15 cellular contexts compared by ENCODE assay signal in genomic region chr22:43206515-43207161, GRCh38. TPM values are rescaled to one million over a fixed set of nuclear protein-coding genes. Genes with fewer than 3 reads are reported as not detected.
A peak's percentile ranks its signal among the peaks of the same experiment; 100 is the strongest.
DNase-seq lines count a peak whose midpoint lies in the region; ATAC-seq, FAIRE-seq and TF ChIP-seq lines count a peak whose summit lies in the region.
"Had no signal": no experiment of that assay in that cellular context is flagged by ENCODE, and none has a peak within 500 bp of the region (broad histone marks: within the 10 kb centered on the region; RNA-seq: fewer than 3 reads in every experiment).

No MANE protein-coding gene starts in this region.

- POLR2A ChIA-PET in activated CD4-positive, alpha-beta T cell treated with anti-CD3 and anti-CD28 coated beads for 36 hours (lab: Charles Lee): no interaction called here

- H3K27me3 ChIP-seq in CD4-positive, CD25-positive, alpha-beta regulatory T cell (ENCODE audit: control insufficient read depth, insufficient read depth, low read length): no peaks in the 10 kb centered on the region
- no peaks in the 10 kb centered on the region for H3K27me3 ChIP-seq in H7 (ENCODE audit: control insufficient read depth, insufficient read depth, low read length)

- TF ChIP-seq CTCF in kidney (IDR thresholded peaks at IDR 0.05; ENCODE audit: borderline replicate concordance, extremely low read depth, insufficient read depth): no peak

- H3K9ac ChIP-seq in kidney (ENCODE audit: low read length in 2 of 2): no peak overlapping the region

- peak; percentile 7 for DNase-seq in activated CD4-positive, alpha-beta T cell treated with anti-CD3 and anti-CD28 coated beads for 36 hours
- DNase-seq in activated CD4-positive, alpha-beta T cell treated with anti-CD3 and anti-CD28 coated beads, Interleukin-2, amount 50 U/mL, for 48 hours: no peak
- no peak for DNase-seq in CD4-positive, CD25-positive, alpha-beta regulatory T cell
- DNase-seq in T-helper 17 cell: no peak
- peak; percentile 51 for DNase-seq in kidney
- DNase-seq in DMS 273 treated with DMSO at 0.1 percent for 48 hours (lab: John Stamatoyannopoulos, UW): no peak
- no peak for DNase-seq in ecto neural progenitor cell (ENCODE audit: low spot score)
- no peak for DNase-seq in H7
- DNase-seq: COR-L47, Karpas-422, NCI-H1105 treated with DMSO at 0.1 percent for 48 hours, NCI-H187, PC-3 had no signal

- no peak for FAIRE-seq in kidney (lab: Jason Lieb, UNC)

- no peaks in the 10 kb centered on the region for H3K27me3 Mint-ChIP-seq in activated CD4-positive, alpha-beta T cell treated with anti-CD3 and anti-CD28 coated beads for 36 hours
- H3K27me3 Mint-ChIP-seq in CD4-positive, CD25-positive, alpha-beta regulatory T cell: no peaks in the 10 kb centered on the region
- no peaks in the 10 kb centered on the region for H3K27me3 Mint-ChIP-seq in T-helper 17 cell

- H3K27ac ChIP-seq in CD4-positive, CD25-positive, alpha-beta regulatory T cell (ENCODE audit: insufficient read depth, low read length, poor library complexity, severe bottlenecking): no peak overlapping the region
- no peak overlapping the region for H3K27ac ChIP-seq in kidney (ENCODE audit: low read depth in 2 of 2, low read length in 2 of 2)
- H3K27ac ChIP-seq: 22Rv1, HL-60 had no signal

- no peaks in the 10 kb centered on the region for H3K9me3 ChIP-seq in CD4-positive, CD25-positive, alpha-beta regulatory T cell (ENCODE audit: control insufficient read depth in 2 of 2, low read length in 2 of 2)
- no peaks in the 10 kb centered on the region for H3K9me3 ChIP-seq in T-helper 17 cell (ENCODE audit: control insufficient read depth, low read length, poor library complexity, severe bottlenecking)
- H3K9me3 ChIP-seq in kidney (ENCODE audit: control insufficient read depth in 1 of 2, low read length in 2 of 2): no peaks in the 10 kb centered on the region

- H3K36me3 ChIP-seq in CD4-positive, CD25-positive, alpha-beta regulatory T cell (ENCODE audit: control insufficient read depth, insufficient read depth, low read length): no peaks in the 10 kb centered on the region
- H3K36me3 ChIP-seq in kidney (ENCODE audit: control insufficient read depth in 1 of 2, insufficient read depth in 2 of 2, low read length in 2 of 2) (no peaks in the 10 kb centered on the region), H7 (replicated peaks; ENCODE audit: control insufficient read depth, insufficient read depth, low read length) (no peaks in the 10 kb centered on the region)

- ATAC-seq in activated CD4-positive, alpha-beta T cell treated with anti-CD3 and anti-CD28 coated beads for 36 hours: no peak
- no peak for ATAC-seq in CD4-positive, CD25-positive, alpha-beta regulatory T cell (ENCODE audit: low read depth in 2 of 2)
- ATAC-seq in T-helper 17 cell: no peak
- ATAC-seq: PC-3 had no signal

- H3K9me3 Mint-ChIP-seq in activated CD4-positive, alpha-beta T cell treated with anti-CD3 and anti-CD28 coated beads for 36 hours (ENCODE audit: low read depth): no peaks in the 10 kb centered on the region
- peaks cover 0 to 2% (median 0%) of the 10 kb centered on the region in 7 donors for H3K9me3 Mint-ChIP-seq in CD4-positive, CD25-positive, alpha-beta regulatory T cell

- intact Hi-C loops in activated CD4-positive, alpha-beta T cell treated with anti-CD3 and anti-CD28 coated beads for 36 hours (cut with DNase I, micrococcal nuclease): no loop called here
- intact Hi-C loops in kidney (cut with DNase I): no loop called here

- no peak overlapping the region for H3K27ac Mint-ChIP-seq in activated CD4-positive, alpha-beta T cell treated with anti-CD3 and anti-CD28 coated beads for 36 hours
- peak overlapping the region in 2 of 3 donors; percentile 65 to 67 for H3K27ac Mint-ChIP-seq in CD4-positive, CD25-positive, alpha-beta regulatory T cell
- peak overlapping the region; percentile 37 for H3K27ac Mint-ChIP-seq in T-helper 17 cell

- H3K4me3 ChIP-seq in CD4-positive, CD25-positive, alpha-beta regulatory T cell (ENCODE audit: low read depth, low read length): no peak overlapping the region
- H3K4me3 ChIP-seq in kidney (ENCODE audit: low read length in 2 of 2): no peak overlapping the region
- no peak overlapping the region for H3K4me3 ChIP-seq in H7 (ENCODE audit: insufficient read depth, low read depth, low read length)

- peaks cover 3% of the 10 kb centered on the region for H3K4me1 Mint-ChIP-seq in activated CD4-positive, alpha-beta T cell treated with anti-CD3 and anti-CD28 coated beads for 36 hours
- H3K4me1 Mint-ChIP-seq in CD4-positive, CD25-positive, alpha-beta regulatory T cell: peaks cover 0 to 12% (median 0%) of the 10 kb centered on the region in 4 donors
- H3K4me1 Mint-ChIP-seq in T-helper 17 cell: peaks cover 10% of the 10 kb centered on the region

- peaks cover 6% of the 10 kb centered on the region for H3K4me1 ChIP-seq in CD4-positive, CD25-positive, alpha-beta regulatory T cell (ENCODE audit: control insufficient read depth, insufficient read depth, low read length, poor library complexity, severe bottlenecking)
- H3K4me1 ChIP-seq in kidney (ENCODE audit: control insufficient read depth in 1 of 2, insufficient read depth in 1 of 2, low read depth in 1 of 2, low read length in 2 of 2): no peaks in the 10 kb centered on the region

- CTCF ChIA-PET in activated CD4-positive, alpha-beta T cell treated with anti-CD3 and anti-CD28 coated beads for 36 hours (lab: Charles Lee): no interaction called here

- H3K36me3 Mint-ChIP-seq in activated CD4-positive, alpha-beta T cell treated with anti-CD3 and anti-CD28 coated beads for 36 hours (ENCODE audit: low read depth): no peaks in the 10 kb centered on the region
- no peaks in the 10 kb centered on the region for H3K36me3 Mint-ChIP-seq in CD4-positive, CD25-positive, alpha-beta regulatory T cell
- H3K36me3 Mint-ChIP-seq in T-helper 17 cell (ENCODE audit: low read depth): no peaks in the 10 kb centered on the region

- no peak overlapping the region for H3K4me3 Mint-ChIP-seq in activated CD4-positive, alpha-beta T cell treated with anti-CD3 and anti-CD28 coated beads for 36 hours
- peak overlapping the region in 1 of 4 donors; percentile 19 for H3K4me3 Mint-ChIP-seq in CD4-positive, CD25-positive, alpha-beta regulatory T cell
- no peak overlapping the region for H3K4me3 Mint-ChIP-seq in T-helper 17 cell

RNA-seq across cellular contexts. Expression of gene TTLL12, which starts 19.7 kb away (rescaled TPM):
- total RNA-seq in activated CD4-positive, alpha-beta T cell treated with anti-CD3 and anti-CD28 coated beads for 36 hours: 10 to 100 TPM; 75.8 to 85.2 TPM
- total RNA-seq in CD4-positive, CD25-positive, alpha-beta regulatory T cell: 14.1 TPM
- polyA plus RNA-seq in CD4-positive, CD25-positive, alpha-beta regulatory T cell: 10 to 100 TPM; 20.8 to 23.7 (median 21.8) TPM
- total RNA-seq in T-helper 17 cell (10 to 100 TPM; 12.8 to 17.8 TPM), kidney (26.3 TPM)
- polyA plus RNA-seq in kidney (ENCODE audit: insufficient read depth, low read depth, low replicate concordance): 11.5 TPM
- 90.5 and 100 TPM in 2 replicates for total RNA-seq in H7 (2014; rRNA removed; shearing (Covaris generic))

RNA-seq across cellular contexts. Expression of gene TSPO, which starts 55.3 kb away (rescaled TPM):
- total RNA-seq in activated CD4-positive, alpha-beta T cell treated with anti-CD3 and anti-CD28 coated beads for 36 hours: 100 to 1,000 TPM in 1 of 2 experiments, 10 to 100 TPM in 1; 61.7 to 114 TPM
- total RNA-seq in CD4-positive, CD25-positive, alpha-beta regulatory T cell: 79.9 TPM
- 100 to 1,000 TPM; 332 to 603 (median 474) TPM for polyA plus RNA-seq in CD4-positive, CD25-positive, alpha-beta regulatory T cell
- total RNA-seq in T-helper 17 cell (10 to 100 TPM; 74.1 to 89.1 TPM), kidney (134 TPM)
- 173 TPM for polyA plus RNA-seq in kidney (ENCODE audit: insufficient read depth, low read depth, low replicate concordance)
- 39.4 and 45.1 TPM in 2 replicates for total RNA-seq in H7 (2014; rRNA removed; shearing (Covaris generic))

Comparison
In these comparisons a context has a peak if more than half of its experiments do, and no peak if none do; other contexts are left out.
1. DNase-seq: peak in activated CD4-positive, alpha-beta T cell treated with anti-CD3 and anti-CD28 coated beads for 36 hours (single experiment) and kidney (single experiment); none in activated CD4-positive, alpha-beta T cell treated with anti-CD3 and anti-CD28 coated beads, Interleukin-2, amount 50 U/mL, for 48 hours (0 of 2), CD4-positive, CD25-positive, alpha-beta regulatory T cell (0 of 3), T-helper 17 cell (0 of 3), DMS 273 treated with DMSO at 0.1 percent for 48 hours (single experiment), ecto neural progenitor cell (single experiment) and H7 (single experiment).